In the genomic region with DNA sequence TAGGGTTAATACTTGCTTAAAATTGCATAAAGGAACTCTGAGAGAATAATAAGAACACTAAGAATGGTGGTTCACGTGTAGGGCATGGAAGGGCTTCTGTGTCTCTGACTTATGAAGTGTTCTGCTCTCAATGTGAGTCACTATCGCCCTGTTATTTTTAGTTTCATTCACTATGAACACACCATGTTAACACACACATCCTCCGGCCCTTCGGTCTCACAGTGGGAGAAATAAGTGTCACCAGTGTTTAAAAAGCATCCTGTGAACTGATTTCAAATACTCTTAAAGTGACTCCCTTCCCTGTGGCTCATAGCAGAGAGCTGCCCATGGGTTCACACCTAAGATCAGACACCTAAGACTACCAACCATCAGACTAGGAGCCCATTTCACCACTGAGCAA, we compare ENCODE assay signal across 21 cellular contexts. TPM values are rescaled to one million over a fixed set of nuclear protein-coding genes. Genes with fewer than 3 reads are reported as not detected.
A peak's percentile ranks its signal among the peaks of the same experiment; 100 is the strongest.
DNase-seq lines count a peak whose midpoint lies in the region; ATAC-seq, FAIRE-seq and TF ChIP-seq lines count a peak whose summit lies in the region.
"Had no signal": no experiment of that assay in that cellular context is flagged by ENCODE, and none has a peak within 500 bp of the region (broad histone marks: within the 10 kb centered on the region; RNA-seq: fewer than 3 reads in every experiment).

No MANE protein-coding gene starts in this region.

- no peaks in the 10 kb centered on the region for H3K4me1 Mint-ChIP-seq in type B pancreatic cell (ENCODE audit: unreplicated experiment)
- H3K4me1 Mint-ChIP-seq: activated CD4-positive, alpha-beta T cell treated with anti-CD3 and anti-CD28 coated beads, Interleukin-2, amount 10 ng/mL, durations not matched to agents 24 days and 14 days had no signal

- SMC1A ChIA-PET in GM12878 (lab: Charles Lee; ENCODE audit: uncharacterized antibody, unreplicated experiment), result interaction anchor here (0.7 to 4.3 kb wide), 5 partner anchors 17 to 241 kb away, joined by 3 to 28 read pairs (median 4); no protein-coding TSS in a partner anchor

- no peak overlapping the region for H3K9ac ChIP-seq in GM12878 (ENCODE audit: control insufficient read depth, insufficient read depth, low read length)

- TF ChIP-seq RAD21 in GM12878 (IDR thresholded peaks at IDR 0.05; ENCODE audit: insufficient read depth, low read depth, low read length), result no peak

- no peaks in the 10 kb centered on the region for H3K27me3 Mint-ChIP-seq in type B pancreatic cell
- H3K27me3 Mint-ChIP-seq: stimulated activated naive CD8-positive, alpha-beta T cell treated with anti-CD3 and anti-CD28 coated beads, Interleukin-15, Interleukin-2, amounts not matched to agents 100 ng/mL and 50 ng/mL, for 24 hours had no signal

- in situ Hi-C loops in GM12878 (cut with MboI), result no loop called here

- no peak overlapping the region for H3K4me3 ChIP-seq in GM12878
- H3K4me3 ChIP-seq: esophagus muscularis mucosa, ovary, smooth muscle cell, vagina had no signal

- no peaks in the 10 kb centered on the region for H3K79me2 ChIP-seq in GM12878 (ENCODE audit: control insufficient read depth, insufficient read depth, low read length)

- POLR2A ChIA-PET in GM12878 (lab: Charles Lee), result interaction anchor here (0.5 to 1.1 kb wide), 5 partner anchors 34 to 640 kb away, joined by 3 to 9 read pairs (median 5); partner anchors contain the start of gene FGFBP2

- TF ChIP-seq EP300 in GM12878 (IDR thresholded peaks at IDR 0.05; ENCODE audit: borderline replicate concordance in 1 of 2, control insufficient read depth in 1 of 2, low read depth in 2 of 2, low read length in 2 of 2), result no peak

- H3K4me3 Mint-ChIP-seq in type B pancreatic cell, result no peak overlapping the region
- H3K4me3 Mint-ChIP-seq: activated CD4-positive, alpha-beta T cell treated with anti-CD3 and anti-CD28 coated beads, Interleukin-2, amount 10 ng/mL, durations not matched to agents 24 days and 14 days; stimulated activated naive CD8-positive, alpha-beta T cell treated with anti-CD3 and anti-CD28 coated beads, Interleukin-15, Interleukin-2, amounts not matched to agents 100 ng/mL and 50 ng/mL, for 24 hours had no signal

- H2AFZ ChIP-seq in GM12878 (ENCODE audit: control insufficient read depth, low read depth, low read length), result no peak overlapping the region; the same call in 1 of the 2 replicates

- no peaks in the 10 kb centered on the region for H3K9me3 ChIP-seq in GM12878 (replicated peaks; ENCODE audit: control insufficient read depth, insufficient read depth, low read length)
- H3K9me3 ChIP-seq: esophagus muscularis mucosa, ovary, vagina had no signal

- no peaks in the 10 kb centered on the region for H3K4me1 ChIP-seq in GM12878 (ENCODE audit: control insufficient read depth, insufficient read depth, low read length)

- H3K36me3 ChIP-seq in GM12878 (ENCODE audit: control insufficient read depth in 2 of 2, insufficient read depth in 2 of 2, low read length in 1 of 2), result no peaks in the 10 kb centered on the region
- H3K36me3 ChIP-seq: ovary, vagina had no signal

- peak; percentile 52 for ATAC-seq in GM18517 (IDR thresholded peaks at IDR 0.05; ENCODE audit: unreplicated experiment)
- ATAC-seq in HG02973 (IDR thresholded peaks at IDR 0.05; ENCODE audit: unreplicated experiment), result peak; percentile 56
- peak; percentile 67 for ATAC-seq in GM12878

- no peak for FAIRE-seq in GM12878 (lab: Jason Lieb, UNC)
- FAIRE-seq: keratinocyte had no signal

- no peaks in the 10 kb centered on the region for H3K36me3 Mint-ChIP-seq in type B pancreatic cell

- TF ChIP-seq POLR2A in GM12878 (IDR thresholded peaks at IDR 0.05; ENCODE audit: low read depth, low read length), result no peak

- peak; percentile 8 for DNase-seq in EL
- no peak for DNase-seq in GM12878 (ENCODE audit: low read depth, low spot score)
- DNase-seq in GOT3 (lab: John Stamatoyannopoulos, UW), result no peak
- no peak for DNase-seq in LoVo (ENCODE audit: low spot score)
- DNase-seq in NCI-H1417 treated with DMSO at 0.1 percent for 48 hours (lab: John Stamatoyannopoulos, UW), result no peak
- DNase-seq in type B pancreatic cell (ENCODE audit: extremely low spot score, unreplicated experiment), result no peak
- DNase-seq: activated CD4-positive, alpha-beta T cell treated with anti-CD3 and anti-CD28 coated beads, Interleukin-2, amount 10 ng/mL, durations not matched to agents 24 days and 14 days; anterior cingulate cortex; cortex of kidney; head of caudate nucleus; NCI-H1436 treated with DMSO at 0.1 percent for 48 hours; ovary; SHP77 treated with DMSO at 0.1 percent for 48 hours had no signal

- TF ChIP-seq CTCF in GM12878 (IDR thresholded peaks at IDR 0.05 in 2 of 3, conservative IDR thresholded peaks at IDR 0.05 in 1 of 3; ENCODE audit: control insufficient read depth in 2 of 3, extremely low read depth in 1 of 3, insufficient read depth in 1 of 3, low read depth in 3 of 3, low read length in 3 of 3) (no peak), type B pancreatic cell (conservative IDR thresholded peaks at IDR 0.05) (no peak)

- H3K4me2 ChIP-seq in GM12878 (ENCODE audit: control insufficient read depth, insufficient read depth), result no peak overlapping the region
- H3K4me2 ChIP-seq: smooth muscle cell had no signal

- CTCF ChIA-PET in GM12878 (lab: Yijun Ruan, JAX), result interaction anchor here (0.6 to 9.8 kb wide), 10 partner anchors 9 to 517 kb away, joined by 3 to 105 read pairs (median 4); no protein-coding TSS in a partner anchor

- no peak overlapping the region for H3K27ac ChIP-seq in GM12878 (ENCODE audit: control insufficient read depth, insufficient read depth)
- H3K27ac ChIP-seq: esophagus muscularis mucosa, ovary, vagina had no signal

- 0% methylated on average over 4 of the region's 4 CpGs for WGBS in GM12878 (ENCODE audit: insufficient coverage, insufficient replicate concordance, low lambda C conversion rate, missing lambda C conversion rate)

- no peaks in the 10 kb centered on the region; a peak in 2 of 4 replicates for H3K27me3 ChIP-seq in GM12878 (replicated peaks in 1 of 2; ENCODE audit: control insufficient read depth in 2 of 2, insufficient read depth in 2 of 2, low read length in 1 of 2)
- H3K27me3 ChIP-seq: esophagus muscularis mucosa, ovary, vagina had no signal

- BruUV-seq in GM12878 (replicated peaks; lab: Mats Ljungman, UMichigan), result no TSS peak

- no peaks in the 10 kb centered on the region for H3K9me3 Mint-ChIP-seq in type B pancreatic cell
- H3K9me3 Mint-ChIP-seq: activated CD4-positive, alpha-beta T cell treated with anti-CD3 and anti-CD28 coated beads, Interleukin-2, amount 10 ng/mL, durations not matched to agents 24 days and 14 days; stimulated activated naive CD8-positive, alpha-beta T cell treated with anti-CD3 and anti-CD28 coated beads, Interleukin-15, Interleukin-2, amounts not matched to agents 100 ng/mL and 50 ng/mL, for 24 hours had no signal

- intact Hi-C loops in GM12878 (cut with micrococcal nuclease; ENCODE audit: unreplicated experiment), result no loop called here

- H3K27ac Mint-ChIP-seq in type B pancreatic cell, result no peak overlapping the region
- H3K27ac Mint-ChIP-seq: activated CD4-positive, alpha-beta T cell treated with anti-CD3 and anti-CD28 coated beads, Interleukin-2, amount 10 ng/mL, durations not matched to agents 24 days and 14 days; stimulated activated naive CD8-positive, alpha-beta T cell treated with anti-CD3 and anti-CD28 coated beads, Interleukin-15, Interleukin-2, amounts not matched to agents 100 ng/mL and 50 ng/mL, for 24 hours had no signal

- RAD21 ChIA-PET in GM12878 (lab: Charles Lee; ENCODE audit: unreplicated experiment), result interaction anchor here (1.1 to 3.3 kb wide), 4 partner anchors 41 to 191 kb away, joined by 5 to 17 read pairs (median 8); no protein-coding TSS in a partner anchor

- H4K20me1 ChIP-seq in GM12878 (ENCODE audit: control insufficient read depth, insufficient read depth), result no peaks in the 10 kb centered on the region

TF ChIP-seq in GM12878, 131 proteins besides CTCF, POLR2A, EP300 and RAD21 (continues in another document):
- no peak for TF ChIP-seq TBL1XR1 (IDR thresholded peaks at IDR 0.05; ENCODE audit: low read depth, low read length)

RNA-seq across cellular contexts. Expression of gene FGFBP2, which starts 33.8 kb away (rescaled TPM):
- total RNA-seq in GM12878 (2013; cell fraction: nucleolus; rRNA removed), result not detected in 2 replicates
- total RNA-seq in GM12878 (2014; rRNA removed) (not detected in 2 replicates), GM12878 (2014; rRNA removed; fragmentation: Illumina TruSeq; extraction: Trizol) (not detected in 2 replicates), GM12878 (2021) (not detected in 2 replicates), type B pancreatic cell (ENCODE audit: low replicate concordance) (not detected in 2 replicates)
- polyA plus RNA-seq in GM12878 (2011; ENCODE audit: low read depth), result not detected
- polyA plus RNA-seq in GM12878 (2011; rRNA removed) (0.23 and 0.46 TPM in 2 replicates), GM12878 (2014; fragmentation: Illumina TruSeq; extraction: Trizol) (not detected in 2 replicates), GM12878 (2014; fragmentation: Nextera tagmentation; extraction: Ambion mirVana) (not detected), GM12878 (2014; rRNA removed) (0.11 TPM in 1 of 2 replicates, not detected in the other), GM12878 (2016; fragmentation: Nextera tagmentation; extraction: Ambion mirVana) (not detected)
- 0.30 and 0.34 TPM in 2 replicates for polyA plus RNA-seq in GM12878 (2011; cell fraction: cytosol; rRNA removed)
- polyA plus RNA-seq in GM12878 (2011; cell fraction: nucleus; rRNA removed), result not detected in 2 replicates
- polyA plus RNA-seq in GM12878 (2012), result 0.45 TPM in 1 of 2 replicates, not detected in the other
- 0.31 TPM in 1 of 2 replicates, not detected in the other for polyA minus RNA-seq in GM12878 (2011; rRNA and poly(A)+ RNA removed)
- polyA minus RNA-seq in GM12878 (2011; cell fraction: cytosol; rRNA and poly(A)+ RNA removed), result not detected in 2 replicates
- polyA minus RNA-seq in GM12878 (2011; cell fraction: nucleus; rRNA and poly(A)+ RNA removed), result not detected in 2 replicates
- total RNA-seq: smooth muscle cell had no signal
- polyA plus RNA-seq: keratinocyte, smooth muscle cell had no signal

RNA-seq across cellular contexts. Expression of gene FGFBP1, which starts 58.2 kb away (rescaled TPM):
- total RNA-seq in GM12878 (2013; cell fraction: nucleolus; rRNA removed), result not detected in 2 replicates
- not detected in 2 replicates for total RNA-seq in GM12878 (2014; rRNA removed)
- 0.09 TPM in 1 of 2 replicates, not detected in the other for total RNA-seq in GM12878 (2014; rRNA removed; fragmentation: Illumina TruSeq; extraction: Trizol)
- total RNA-seq in GM12878 (2021), result not detected in 2 replicates
- not detected for polyA plus RNA-seq in GM12878 (2011; ENCODE audit: low read depth)
- polyA plus RNA-seq in GM12878 (2011; rRNA removed), result 0.11 TPM in 1 of 2 replicates, not detected in the other
- polyA plus RNA-seq in GM12878 (2011; cell fraction: cytosol; rRNA removed), result 0.06 and 0.10 TPM in 2 replicates
- polyA plus RNA-seq in GM12878 (2011; cell fraction: nucleus; rRNA removed), result not detected in 2 replicates
- polyA plus RNA-seq in GM12878 (2012), result not detected in 2 replicates
- not detected in 2 replicates for polyA plus RNA-seq in GM12878 (2014; fragmentation: Illumina TruSeq; extraction: Trizol)
- under 1 TPM in 1 of 2 experiments, not detected in 1; 0.09 TPM for polyA plus RNA-seq in GM12878 (2014; fragmentation: Nextera tagmentation; extraction: Ambion mirVana)
- not detected in 2 replicates for polyA plus RNA-seq in GM12878 (2014; rRNA removed)
- not detected for polyA plus RNA-seq in GM12878 (2016; fragmentation: Nextera tagmentation; extraction: Ambion mirVana)
- polyA minus RNA-seq in GM12878 (2011; rRNA and poly(A)+ RNA removed), result not detected in 2 replicates
- not detected in 2 replicates for polyA minus RNA-seq in GM12878 (2011; cell fraction: cytosol; rRNA and poly(A)+ RNA removed)
- not detected in 2 replicates for polyA minus RNA-seq in GM12878 (2011; cell fraction: nucleus; rRNA and poly(A)+ RNA removed)
- 21.7 and 22.1 TPM in 2 replicates for total RNA-seq in type B pancreatic cell (ENCODE audit: low replicate concordance)
- total RNA-seq: activated CD4-positive, alpha-beta T cell treated with anti-CD3 and anti-CD28 coated beads, Interleukin-2, amount 10 ng/mL, durations not matched to agents 24 days and 14 days; smooth muscle cell; T-helper 2 cell treated with Interferon-gamma antibody and Interleukin-4, amounts not matched to agents 100 ng/mL and 5 ng/mL, for 36 hours had no signal
- polyA plus RNA-seq: ovary, smooth muscle cell had no signal

Comparison
In these comparisons a context has a peak if more than half of its experiments do, and no peak if none do; other contexts are left out.
1. RNA of gene FGFBP1, which starts 58.2 kb away (total RNA-seq): 21.7 to 22.1 TPM in type B pancreatic cell; 0.09 TPM in GM12878; every median in the first group is over 10 times any median in the second.
2. Peak in every context shown above with its lines, with median percentiles within 50 percentile points of each other: ATAC-seq.